ENCODE assay signal across 15 cellular contexts in genomic region chr16:85803570-85803969, GRCh38.
"Had no signal": no experiment of that assay in that cellular context is flagged by ENCODE, and none has a peak within 500 bp of the region (broad histone marks: within the 10 kb centered on the region; RNA-seq: fewer than 3 reads in every experiment).

No MANE protein-coding gene starts in this region.

- H3K27ac Mint-ChIP-seq: activated CD4-positive, alpha-beta T cell treated with anti-CD3 and anti-CD28 coated beads for 36 hours; stimulated activated effector memory CD8-positive, alpha-beta T cell treated with anti-CD3 and anti-CD28 coated beads, Interleukin-12 subunit alpha, Interleukin-12 subunit beta, amount 100 ng/mL, for 72 hours; T-helper 2 cell treated with Interferon-gamma antibody and Interleukin-4, amounts not matched to agents 5 μg/mL and 100 μg/mL, for 36 hours had no signal

- H3K4me3 ChIP-seq: adrenal gland, esophagus squamous epithelium, heart right ventricle, left ventricle myocardium inferior, sigmoid colon, thyroid gland had no signal

- H3K9me3 Mint-ChIP-seq: naive thymus-derived CD8-positive, alpha-beta T cell; stimulated activated effector memory CD8-positive, alpha-beta T cell treated with anti-CD3 and anti-CD28 coated beads, Interleukin-12 subunit alpha, Interleukin-12 subunit beta, amount 100 ng/mL, for 72 hours; T-helper 2 cell treated with Interferon-gamma antibody and Interleukin-4, amounts not matched to agents 5 μg/mL and 100 μg/mL, for 36 hours had no signal

- H3K27me3 ChIP-seq: adrenal gland, esophagus squamous epithelium, heart right ventricle, sigmoid colon, thyroid gland had no signal

- H3K27ac ChIP-seq: adrenal gland, esophagus squamous epithelium, heart right ventricle, left ventricle myocardium inferior, parathyroid adenoma, sigmoid colon, thyroid gland had no signal

- H3K4me3 Mint-ChIP-seq: activated CD4-positive, alpha-beta T cell treated with anti-CD3 and anti-CD28 coated beads for 36 hours; naive thymus-derived CD8-positive, alpha-beta T cell; stimulated activated effector memory CD8-positive, alpha-beta T cell treated with anti-CD3 and anti-CD28 coated beads, Interleukin-12 subunit alpha, Interleukin-12 subunit beta, amount 100 ng/mL, for 72 hours; T-helper 2 cell treated with Interferon-gamma antibody and Interleukin-4, amounts not matched to agents 5 μg/mL and 100 μg/mL, for 36 hours had no signal

- ATAC-seq: activated CD4-positive, alpha-beta T cell treated with anti-CD3 and anti-CD28 coated beads for 36 hours; heart right ventricle; naive thymus-derived CD8-positive, alpha-beta T cell; stimulated activated effector memory CD8-positive, alpha-beta T cell treated with anti-CD3 and anti-CD28 coated beads, Interleukin-12 subunit alpha, Interleukin-12 subunit beta, amount 100 ng/mL, for 72 hours had no signal

- H3K9me3 ChIP-seq: adrenal gland, esophagus squamous epithelium, heart right ventricle, left ventricle myocardium inferior, sigmoid colon, thyroid gland had no signal

- H3K27me3 Mint-ChIP-seq: activated CD4-positive, alpha-beta T cell treated with anti-CD3 and anti-CD28 coated beads for 36 hours; naive thymus-derived CD8-positive, alpha-beta T cell had no signal

- DNase-seq: activated CD4-positive, alpha-beta T cell treated with anti-CD3 and anti-CD28 coated beads for 36 hours; activated CD4-positive, alpha-beta T cell treated with anti-CD3 and anti-CD28 coated beads, Interleukin-2, amount 50 U/mL, for 48 hours; adrenal gland; dermis blood vessel endothelial cell; effector memory CD4-positive, alpha-beta T cell; esophagus squamous epithelium; heart right ventricle; left ventricle myocardium inferior; sigmoid colon; stimulated activated CD4-positive, alpha-beta T cell treated with anti-CD3 and anti-CD28 coated beads, Interleukin-4, amount 100 ng/mL, for 24 hours; thyroid gland had no signal

- H3K9ac ChIP-seq: parathyroid adenoma had no signal
